ENCODE assay signal across 8 cellular contexts in the genomic region with DNA sequence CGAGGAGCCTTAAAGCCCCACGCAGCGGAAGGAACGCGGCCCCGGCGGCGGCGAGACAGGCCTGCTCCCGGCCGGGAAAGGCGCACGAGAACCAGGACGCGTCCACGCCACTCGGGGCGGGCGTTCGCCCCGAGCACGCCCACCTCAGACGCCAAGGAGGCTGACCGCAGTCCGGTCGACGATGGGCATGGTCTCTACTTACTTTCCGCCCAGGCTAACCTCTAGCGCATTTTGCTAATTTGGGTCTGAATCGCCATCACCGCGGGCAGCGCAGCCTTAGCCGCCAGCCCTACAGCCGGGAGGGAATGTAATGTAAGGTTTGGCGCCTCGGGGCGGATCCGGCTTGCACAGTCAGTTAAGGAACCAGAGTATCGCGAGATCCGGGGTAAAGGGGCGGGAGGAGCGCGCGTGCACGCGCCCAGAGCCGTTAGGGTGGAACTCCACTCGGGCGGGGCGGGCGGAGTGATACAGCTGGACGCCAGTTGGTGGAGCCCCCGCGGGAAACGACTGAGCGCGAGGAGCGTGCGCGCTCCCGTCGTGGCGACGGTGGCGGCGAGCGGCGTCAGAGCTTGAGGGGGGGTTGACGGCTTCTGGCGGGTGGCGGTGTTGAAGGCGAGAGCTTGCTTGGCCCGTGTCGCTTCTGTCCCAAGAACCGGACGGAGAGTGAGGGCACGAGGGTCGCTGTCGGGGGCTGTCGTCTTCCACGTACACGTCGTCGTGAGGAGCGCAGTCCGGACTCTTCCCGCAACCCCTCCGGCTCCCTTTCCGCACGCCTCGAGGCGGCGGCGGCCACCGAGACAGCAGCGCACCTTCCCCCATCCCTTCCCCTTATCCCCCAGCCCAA. TPM values are rescaled to one million over a fixed set of nuclear protein-coding genes. Genes with fewer than 3 reads are reported as not detected.
DNase-seq lines count a peak whose midpoint lies in the region; ATAC-seq and TF ChIP-seq lines count a peak whose summit lies in the region.

A gene with protein sequence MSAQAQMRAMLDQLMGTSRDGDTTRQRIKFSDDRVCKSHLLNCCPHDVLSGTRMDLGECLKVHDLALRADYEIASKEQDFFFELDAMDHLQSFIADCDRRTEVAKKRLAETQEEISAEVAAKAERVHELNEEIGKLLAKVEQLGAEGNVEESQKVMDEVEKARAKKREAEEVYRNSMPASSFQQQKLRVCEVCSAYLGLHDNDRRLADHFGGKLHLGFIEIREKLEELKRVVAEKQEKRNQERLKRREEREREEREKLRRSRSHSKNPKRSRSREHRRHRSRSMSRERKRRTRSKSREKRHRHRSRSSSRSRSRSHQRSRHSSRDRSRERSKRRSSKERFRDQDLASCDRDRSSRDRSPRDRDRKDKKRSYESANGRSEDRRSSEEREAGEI (plus strand): TSS at position 529 of the 844 bp plus-strand sequence. CDS start 368 bp downstream, outside the sequence.

- intact Hi-C loops in spleen (cut with DNase I; ENCODE audit: low total_unique reads): loop anchor here (2.0 kb wide), 1 partner anchor 19 kb away; a partner anchor contains a TSS

- H3K4me3 Mint-ChIP-seq in WTC11 (peak within 1 kb of the TSS; percentile 81), immature natural killer cell (peak within 1 kb of the TSS; percentile 97 to 99 (median 99))

- peaks cover 0 to 21% (median 2%) of the 10 kb centered on the region in 6 donors for H3K36me3 ChIP-seq in spleen

- peaks cover 21 to 58% (median 41%) of the 10 kb centered on the region in 6 donors for H3K4me1 ChIP-seq in spleen

- no peaks in the 10 kb centered on the region for H3K9me3 Mint-ChIP-seq in WTC11
- H3K9me3 Mint-ChIP-seq in immature natural killer cell: no peaks in the 10 kb centered on the region

- ATAC-seq in GM18909 (IDR thresholded peaks at IDR 0.05; ENCODE audit: poor library complexity, unreplicated experiment) (peak; percentile 82), HG03175 (IDR thresholded peaks at IDR 0.05; ENCODE audit: unreplicated experiment) (peak; percentile 76), WTC11 (peak; percentile 76)

- TF ChIP-seq POLR2A in spleen (IDR thresholded peaks at IDR 0.05): peak; percentile 74 to 89 (median 81)

- no peaks in the 10 kb centered on the region for H3K27me3 ChIP-seq in spleen (replicated peaks in 1 of 7)

- TF ChIP-seq CTCF in WTC11 (IDR thresholded peaks at IDR 0.05) (no peak), cardiac fibroblast (IDR thresholded peaks at IDR 0.05; ENCODE audit: low read depth, low read length) (no peak), spleen (IDR thresholded peaks at IDR 0.05 in 8 of 11, conservative IDR thresholded peaks at IDR 0.05 in 3 of 11) (peak in 8 of 11 experiments; percentile 18 to 62 (median 42))

- H3K27me3 Mint-ChIP-seq in WTC11 (ENCODE audit: low read depth) (no peaks in the 10 kb centered on the region), immature natural killer cell (ENCODE audit: low read depth in 3 of 3) (peaks cover 5 to 25% (median 19%) of the 10 kb centered on the region in 3 donors)

- H3K9me3 ChIP-seq in spleen: no peaks in the 10 kb centered on the region

- CTCF ChIA-PET in WTC11 (lab: Charles Lee): interaction anchor here (0.6 to 1.1 kb wide), 3 partner anchors 19 to 75 kb away, joined by 3 to 7 read pairs (median 7); no protein-coding TSS in a partner anchor

- H3K27ac Mint-ChIP-seq in WTC11: peak within 1 kb of the TSS; percentile 97
- peak within 1 kb of the TSS; percentile 97 to 99 (median 99) for H3K27ac Mint-ChIP-seq in immature natural killer cell

- H3K4me1 Mint-ChIP-seq in WTC11 (peaks cover 31% of the 10 kb centered on the region), immature natural killer cell (peaks cover 37 to 61% of the 10 kb centered on the region in 2 donors)

- H3K4me3 ChIP-seq in cardiac fibroblast (replicated peaks in 1 of 2; ENCODE audit: low read depth in 2 of 2, low read length in 2 of 2) (peak within 1 kb of the TSS; percentile 91 to 98), spleen (peak within 1 kb of the TSS; percentile 74 to 99 (median 88))

- DNase-seq in AG08395 (ENCODE audit: low spot score) (peak; percentile 97), NCI-H226 (peak; percentile 98), WTC11 (ENCODE audit: low spot score) (peak; percentile 100), cardiac fibroblast (ENCODE audit: low read depth in 2 of 2) (peak; percentile 99), immature natural killer cell (peak; percentile 98 to 99 (median 99)), spleen (peak; percentile 100)

- WGBS in spleen, 5 donors: 0 to 1% (median 0%) methylated on average over 51 to 98 of the region's 98 CpGs

- H3K27ac ChIP-seq in spleen: peak within 1 kb of the TSS; percentile 96 to 100 (median 100)

- POLR2A ChIA-PET in WTC11 (lab: Charles Lee): interaction anchor here (0.6 to 1.9 kb wide), 17 partner anchors 10 to 1182 kb away, joined by 3 to 12 read pairs (median 3); a partner anchor contains a TSS

- H3K36me3 Mint-ChIP-seq in WTC11 (peaks cover under 1% of the 10 kb centered on the region), immature natural killer cell (no peaks in the 10 kb centered on the region)

TF ChIP-seq in WTC11, 78 proteins besides CTCF, POLR2A, EP300 and RAD21 (continues in another document):
- TF ChIP-seq, protein P1, sequence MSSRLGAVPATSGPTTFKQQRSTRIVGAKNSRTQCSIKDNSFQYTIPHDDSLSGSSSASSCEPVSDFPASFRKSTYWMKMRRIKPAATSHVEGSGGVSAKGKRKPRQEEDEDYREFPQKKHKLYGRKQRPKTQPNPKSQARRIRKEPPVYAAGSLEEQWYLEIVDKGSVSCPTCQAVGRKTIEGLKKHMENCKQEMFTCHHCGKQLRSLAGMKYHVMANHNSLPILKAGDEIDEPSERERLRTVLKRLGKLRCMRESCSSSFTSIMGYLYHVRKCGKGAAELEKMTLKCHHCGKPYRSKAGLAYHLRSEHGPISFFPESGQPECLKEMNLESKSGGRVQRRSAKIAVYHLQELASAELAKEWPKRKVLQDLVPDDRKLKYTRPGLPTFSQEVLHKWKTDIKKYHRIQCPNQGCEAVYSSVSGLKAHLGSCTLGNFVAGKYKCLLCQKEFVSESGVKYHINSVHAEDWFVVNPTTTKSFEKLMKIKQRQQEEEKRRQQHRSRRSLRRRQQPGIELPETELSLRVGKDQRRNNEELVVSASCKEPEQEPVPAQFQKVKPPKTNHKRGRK (CRISPR knock-in tag; IDR thresholded peaks at IDR 0.05; ENCODE audit: borderline replicate concordance): no peak
- 0 out of 2 replicates have a peak, but pooled peaks have one; percentile 13 for TF ChIP-seq KAT7 (CRISPR knock-in tag; IDR thresholded peaks at IDR 0.05; ENCODE audit: borderline replicate concordance)
- TF ChIP-seq, protein P2, sequence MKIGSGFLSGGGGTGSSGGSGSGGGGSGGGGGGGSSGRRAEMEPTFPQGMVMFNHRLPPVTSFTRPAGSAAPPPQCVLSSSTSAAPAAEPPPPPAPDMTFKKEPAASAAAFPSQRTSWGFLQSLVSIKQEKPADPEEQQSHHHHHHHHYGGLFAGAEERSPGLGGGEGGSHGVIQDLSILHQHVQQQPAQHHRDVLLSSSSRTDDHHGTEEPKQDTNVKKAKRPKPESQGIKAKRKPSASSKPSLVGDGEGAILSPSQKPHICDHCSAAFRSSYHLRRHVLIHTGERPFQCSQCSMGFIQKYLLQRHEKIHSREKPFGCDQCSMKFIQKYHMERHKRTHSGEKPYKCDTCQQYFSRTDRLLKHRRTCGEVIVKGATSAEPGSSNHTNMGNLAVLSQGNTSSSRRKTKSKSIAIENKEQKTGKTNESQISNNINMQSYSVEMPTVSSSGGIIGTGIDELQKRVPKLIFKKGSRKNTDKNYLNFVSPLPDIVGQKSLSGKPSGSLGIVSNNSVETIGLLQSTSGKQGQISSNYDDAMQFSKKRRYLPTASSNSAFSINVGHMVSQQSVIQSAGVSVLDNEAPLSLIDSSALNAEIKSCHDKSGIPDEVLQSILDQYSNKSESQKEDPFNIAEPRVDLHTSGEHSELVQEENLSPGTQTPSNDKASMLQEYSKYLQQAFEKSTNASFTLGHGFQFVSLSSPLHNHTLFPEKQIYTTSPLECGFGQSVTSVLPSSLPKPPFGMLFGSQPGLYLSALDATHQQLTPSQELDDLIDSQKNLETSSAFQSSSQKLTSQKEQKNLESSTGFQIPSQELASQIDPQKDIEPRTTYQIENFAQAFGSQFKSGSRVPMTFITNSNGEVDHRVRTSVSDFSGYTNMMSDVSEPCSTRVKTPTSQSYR (CRISPR knock-in tag; IDR thresholded peaks at IDR 0.05): peak; percentile 24; the same call in 1 of the 2 replicates
- TF ChIP-seq, protein P3, sequence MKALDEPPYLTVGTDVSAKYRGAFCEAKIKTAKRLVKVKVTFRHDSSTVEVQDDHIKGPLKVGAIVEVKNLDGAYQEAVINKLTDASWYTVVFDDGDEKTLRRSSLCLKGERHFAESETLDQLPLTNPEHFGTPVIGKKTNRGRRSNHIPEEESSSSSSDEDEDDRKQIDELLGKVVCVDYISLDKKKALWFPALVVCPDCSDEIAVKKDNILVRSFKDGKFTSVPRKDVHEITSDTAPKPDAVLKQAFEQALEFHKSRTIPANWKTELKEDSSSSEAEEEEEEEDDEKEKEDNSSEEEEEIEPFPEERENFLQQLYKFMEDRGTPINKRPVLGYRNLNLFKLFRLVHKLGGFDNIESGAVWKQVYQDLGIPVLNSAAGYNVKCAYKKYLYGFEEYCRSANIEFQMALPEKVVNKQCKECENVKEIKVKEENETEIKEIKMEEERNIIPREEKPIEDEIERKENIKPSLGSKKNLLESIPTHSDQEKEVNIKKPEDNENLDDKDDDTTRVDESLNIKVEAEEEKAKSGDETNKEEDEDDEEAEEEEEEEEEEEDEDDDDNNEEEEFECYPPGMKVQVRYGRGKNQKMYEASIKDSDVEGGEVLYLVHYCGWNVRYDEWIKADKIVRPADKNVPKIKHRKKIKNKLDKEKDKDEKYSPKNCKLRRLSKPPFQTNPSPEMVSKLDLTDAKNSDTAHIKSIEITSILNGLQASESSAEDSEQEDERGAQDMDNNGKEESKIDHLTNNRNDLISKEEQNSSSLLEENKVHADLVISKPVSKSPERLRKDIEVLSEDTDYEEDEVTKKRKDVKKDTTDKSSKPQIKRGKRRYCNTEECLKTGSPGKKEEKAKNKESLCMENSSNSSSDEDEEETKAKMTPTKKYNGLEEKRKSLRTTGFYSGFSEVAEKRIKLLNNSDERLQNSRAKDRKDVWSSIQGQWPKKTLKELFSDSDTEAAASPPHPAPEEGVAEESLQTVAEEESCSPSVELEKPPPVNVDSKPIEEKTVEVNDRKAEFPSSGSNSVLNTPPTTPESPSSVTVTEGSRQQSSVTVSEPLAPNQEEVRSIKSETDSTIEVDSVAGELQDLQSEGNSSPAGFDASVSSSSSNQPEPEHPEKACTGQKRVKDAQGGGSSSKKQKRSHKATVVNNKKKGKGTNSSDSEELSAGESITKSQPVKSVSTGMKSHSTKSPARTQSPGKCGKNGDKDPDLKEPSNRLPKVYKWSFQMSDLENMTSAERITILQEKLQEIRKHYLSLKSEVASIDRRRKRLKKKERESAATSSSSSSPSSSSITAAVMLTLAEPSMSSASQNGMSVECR (CRISPR knock-in tag; IDR thresholded peaks at IDR 0.05; ENCODE audit: borderline replicate concordance): peak; percentile 70; the same call in 1 of the 2 replicates

RNA-seq across cellular contexts. Expression of the gene that starts here (rescaled TPM):
- total RNA-seq in WTC11 (2021) (91.0 to 94.4 TPM (median 92.4 TPM) in 3 replicates), spleen (100 to 1,000 TPM in 1 of 7 donors, 10 to 100 TPM in 6; 75.0 to 105 (median 84.8) TPM)
- polyA plus RNA-seq in immature natural killer cell (10 to 100 TPM; 44.4 to 74.2 (median 46.3) TPM), spleen (10 to 100 TPM; 34.0 to 48.4 (median 40.2) TPM)

Comparison
In these comparisons a context has a peak if more than half of its experiments do, and no peak if none do; other contexts are left out.
1. Peak in every context shown above with its lines: DNase-seq, ATAC-seq, H3K4me3 ChIP-seq and H3K27ac ChIP-seq.
2. CTCF ChIP-seq: peak in spleen (8 of 11); none in WTC11 (single experiment) and cardiac fibroblast (single experiment).